1 cellular context compared by ENCODE assay signal in genomic region chr19:47095707-47096704, GRCh38.
TF ChIP-seq lines count a peak whose summit lies in the region.

No MANE protein-coding gene starts in this region.

TF ChIP-seq in HepG2, 621 proteins besides CTCF, POLR2A, EP300 and RAD21 (continued from another document):
- TF ChIP-seq TIGD3 (CRISPR knock-in tag; IDR thresholded peaks at IDR 0.05; ENCODE audit: borderline replicate concordance) (no peak), ARNT2 (CRISPR knock-in tag; IDR thresholded peaks at IDR 0.05; ENCODE audit: low read depth) (peak; percentile 64; the same call in 1 of the 2 replicates), ATF1 (CRISPR knock-in tag; IDR thresholded peaks at IDR 0.05) (peak; percentile 55; the same call in 1 of the 2 replicates), TP53 (CRISPR knock-in tag; conservative IDR thresholded peaks at IDR 0.05) (no peak), SUZ12 (IDR thresholded peaks at IDR 0.05; ENCODE audit: low read depth, low read length) (no peak), KDM6A (CRISPR knock-in tag; IDR thresholded peaks at IDR 0.05; ENCODE audit: low read depth) (peak; percentile 93), HOXA5 (CRISPR knock-in tag; IDR thresholded peaks at IDR 0.05) (no peak), ZNF207 (IDR thresholded peaks at IDR 0.05; ENCODE audit: borderline replicate concordance) (no peak), ZSCAN5A (CRISPR knock-in tag; IDR thresholded peaks at IDR 0.05; ENCODE audit: borderline replicate concordance) (no peak), SRSF4 (IDR thresholded peaks at IDR 0.05; ENCODE audit: low read depth, low read length, poor library complexity, severe bottlenecking) (no peak), ZNF160 (CRISPR knock-in tag; IDR thresholded peaks at IDR 0.05) (no peak), BCLAF1 (IDR thresholded peaks at IDR 0.05) (no peak), ZHX2 (IDR thresholded peaks at IDR 0.05; ENCODE audit: low read depth) (peak; percentile 45; the same call in 1 of the 2 replicates), ZHX2 (CRISPR knock-in tag; IDR thresholded peaks at IDR 0.05; ENCODE audit: borderline replicate concordance) (no peak), SP4 (CRISPR knock-in tag; IDR thresholded peaks at IDR 0.05) (no peak), SMAD3 (CRISPR knock-in tag; IDR thresholded peaks at IDR 0.05) (peak; percentile 91; the same call in 1 of the 2 replicates), ZNF687 (CRISPR knock-in tag; IDR thresholded peaks at IDR 0.05) (peak; percentile 98), ZNF782 (CRISPR knock-in tag; IDR thresholded peaks at IDR 0.05; ENCODE audit: borderline replicate concordance) (no peak), NR2C2 (CRISPR knock-in tag; IDR thresholded peaks at IDR 0.05; ENCODE audit: borderline replicate concordance) (peak; percentile 91), GPN1 (CRISPR knock-in tag; IDR thresholded peaks at IDR 0.05; ENCODE audit: borderline replicate concordance) (no peak), BHLHE40 (IDR thresholded peaks at IDR 0.05; ENCODE audit: low read length) (peak; percentile 17; the same call in 1 of the 2 replicates), HOXA3 (CRISPR knock-in tag; IDR thresholded peaks at IDR 0.05) (peak; percentile 88), STAT5B (CRISPR knock-in tag; IDR thresholded peaks at IDR 0.05) (no peak), SYNCRIP (IDR thresholded peaks at IDR 0.05; ENCODE audit: insufficient read depth, low read depth, low read length) (no peak), MEIS1 (CRISPR knock-in tag; IDR thresholded peaks at IDR 0.05; ENCODE audit: borderline replicate concordance) (0 out of 2 replicates have a peak, but pooled peaks have one; percentile 67), HNRNPK (IDR thresholded peaks at IDR 0.05; ENCODE audit: low read depth, low read length, poor library complexity, severe bottlenecking) (no peak), ZNF574 (CRISPR knock-in tag; IDR thresholded peaks at IDR 0.05) (peak; percentile 21; the same call in 1 of the 2 replicates), FOXJ3 (CRISPR knock-in tag; IDR thresholded peaks at IDR 0.05; ENCODE audit: borderline replicate concordance) (peak; percentile 92), ZNF562 (CRISPR knock-in tag; IDR thresholded peaks at IDR 0.05; ENCODE audit: borderline replicate concordance) (no peak), ZBTB37 (CRISPR knock-in tag; IDR thresholded peaks at IDR 0.05) (peak; percentile 64; the same call in 1 of the 2 replicates), ZNF101 (CRISPR knock-in tag; IDR thresholded peaks at IDR 0.05; ENCODE audit: borderline replicate concordance, low read depth) (no peak), FIP1L1 (IDR thresholded peaks at IDR 0.05; ENCODE audit: borderline replicate concordance, insufficient read depth, low read depth, low read length) (no peak), ZNF878 (CRISPR knock-in tag; IDR thresholded peaks at IDR 0.05) (peak; percentile 80; the same call in 1 of the 2 replicates), MEF2D (CRISPR knock-in tag; IDR thresholded peaks at IDR 0.05) (peak; percentile 96), DMAP1 (CRISPR knock-in tag; IDR thresholded peaks at IDR 0.05) (peak; percentile 91), ESRRA (CRISPR knock-in tag; IDR thresholded peaks at IDR 0.05; ENCODE audit: low read depth) (peak; percentile 99), ZBTB14 (CRISPR knock-in tag; IDR thresholded peaks at IDR 0.05) (no peak)
